ENCODE assay signal across 17 cellular contexts in genomic region chr3:157152930-157153329, GRCh38. TPM values are rescaled to one million over a fixed set of nuclear protein-coding genes. Genes with fewer than 3 reads are reported as not detected.
DNase-seq lines count a peak whose midpoint lies in the region; ATAC-seq and TF ChIP-seq lines count a peak whose summit lies in the region.
"Had no signal": no experiment of that assay in that cellular context is flagged by ENCODE, and none has a peak within 500 bp of the region (broad histone marks: within the 10 kb centered on the region; RNA-seq: fewer than 3 reads in every experiment).

No MANE protein-coding gene starts in this region.

- ATAC-seq in activated CD8-positive, alpha-beta T cell treated with anti-CD3 and anti-CD28 coated beads for 36 hours: no peak
- ATAC-seq in activated CD8-positive, alpha-beta T cell treated with anti-CD3 and anti-CD28 coated beads, Interleukin-2, amount 10 ng/mL, durations not matched to agents 7 days and 5 days: no peak
- ATAC-seq in natural killer cell treated with Interleukin-12 subunit alpha and Interleukin-12 subunit beta and Interleukin-15 and Interleukin-18, amount 100 ng/mL, for 72 hours: no peak
- ATAC-seq in HG02852 (IDR thresholded peaks at IDR 0.05; ENCODE audit: unreplicated experiment): no peak
- no peak for ATAC-seq in HG02840 (IDR thresholded peaks at IDR 0.05; ENCODE audit: low FRiP score, unreplicated experiment)

- peaks cover 51% of the 10 kb centered on the region for H3K4me1 ChIP-seq in CD8-positive, alpha-beta memory T cell (ENCODE audit: insufficient read depth, low read length)

- H3K4me3 ChIP-seq in CD8-positive, alpha-beta memory T cell (ENCODE audit: low read length): no peak overlapping the region
- H3K4me3 ChIP-seq: Peyer's patch had no signal

- CTCF ChIA-PET in activated CD8-positive, alpha-beta T cell treated with anti-CD3 and anti-CD28 coated beads for 36 hours (lab: Charles Lee): interaction anchor here (2.6 kb wide), 1 partner anchor 16 kb away, joined by 10 read pairs; no protein-coding TSS in a partner anchor
- CTCF ChIA-PET in activated CD8-positive, alpha-beta T cell treated with anti-CD3 and anti-CD28 coated beads, Interleukin-2, amount 10 ng/mL, durations not matched to agents 7 days and 5 days (lab: Charles Lee): interaction anchor here (1.1 to 1.6 kb wide), 3 partner anchors 15 to 87 kb away, joined by 3 to 5 read pairs (median 3); no protein-coding TSS in a partner anchor
- CTCF ChIA-PET in CD8-positive, alpha-beta memory T cell (lab: Charles Lee): interaction anchor here (1.4 kb wide), 1 partner anchor 15 kb away, joined by 5 read pairs; no protein-coding TSS in a partner anchor

- POLR2A ChIA-PET in activated CD8-positive, alpha-beta T cell treated with anti-CD3 and anti-CD28 coated beads for 36 hours (lab: Charles Lee): interaction anchor here (0.8 to 7.4 kb wide), 2 partner anchors 21 to 23 kb away, joined by 3 to 41 read pairs; no protein-coding TSS in a partner anchor
- POLR2A ChIA-PET in activated CD8-positive, alpha-beta T cell treated with anti-CD3 and anti-CD28 coated beads, Interleukin-2, amount 10 ng/mL, durations not matched to agents 7 days and 5 days (lab: Charles Lee): interaction anchor here (0.5 to 6.1 kb wide), 7 partner anchors 7 to 22 kb away, joined by 3 to 44 read pairs (median 4); partner anchors contain the start of gene CCNL1
- POLR2A ChIA-PET in CD8-positive, alpha-beta memory T cell (lab: Charles Lee): no interaction called here

- H3K36me3 Mint-ChIP-seq in activated CD8-positive, alpha-beta T cell treated with anti-CD3 and anti-CD28 coated beads for 36 hours (ENCODE audit: low read depth): peaks cover 91% of the 10 kb centered on the region
- peaks cover 93% of the 10 kb centered on the region for H3K36me3 Mint-ChIP-seq in activated CD8-positive, alpha-beta T cell treated with anti-CD3 and anti-CD28 coated beads, Interleukin-2, amount 10 ng/mL, durations not matched to agents 7 days and 5 days (ENCODE audit: low read depth)
- H3K36me3 Mint-ChIP-seq in CD8-positive, alpha-beta memory T cell: peaks cover 27 to 97% (median 49%) of the 10 kb centered on the region in 3 donors
- peaks cover 33% of the 10 kb centered on the region for H3K36me3 Mint-ChIP-seq in activated naive CD8-positive, alpha-beta T cell
- H3K36me3 Mint-ChIP-seq in natural killer cell treated with Interleukin-12 subunit alpha and Interleukin-12 subunit beta and Interleukin-15 and Interleukin-18, amount 100 ng/mL, for 72 hours: peaks cover 85% of the 10 kb centered on the region

- H3K9me3 Mint-ChIP-seq in activated CD8-positive, alpha-beta T cell treated with anti-CD3 and anti-CD28 coated beads for 36 hours: no peaks in the 10 kb centered on the region
- no peaks in the 10 kb centered on the region for H3K9me3 Mint-ChIP-seq in activated CD8-positive, alpha-beta T cell treated with anti-CD3 and anti-CD28 coated beads, Interleukin-2, amount 10 ng/mL, durations not matched to agents 7 days and 5 days (ENCODE audit: insufficient read depth)
- H3K9me3 Mint-ChIP-seq in CD8-positive, alpha-beta memory T cell: no peaks in the 10 kb centered on the region
- H3K9me3 Mint-ChIP-seq in activated naive CD8-positive, alpha-beta T cell (ENCODE audit: low read depth): no peaks in the 10 kb centered on the region
- H3K9me3 Mint-ChIP-seq in natural killer cell treated with Interleukin-12 subunit alpha and Interleukin-12 subunit beta and Interleukin-15 and Interleukin-18, amount 100 ng/mL, for 72 hours: no peaks in the 10 kb centered on the region

- H3K27ac ChIP-seq in CD8-positive, alpha-beta memory T cell (ENCODE audit: low read depth, low read length): no peak overlapping the region
- H3K27ac ChIP-seq: Peyer's patch had no signal

- H3K27ac Mint-ChIP-seq in activated CD8-positive, alpha-beta T cell treated with anti-CD3 and anti-CD28 coated beads for 36 hours: peak overlapping the region; percentile 87
- H3K27ac Mint-ChIP-seq in activated CD8-positive, alpha-beta T cell treated with anti-CD3 and anti-CD28 coated beads, Interleukin-2, amount 10 ng/mL, durations not matched to agents 7 days and 5 days: no peak overlapping the region
- H3K27ac Mint-ChIP-seq in CD8-positive, alpha-beta memory T cell: peak overlapping the region in 6 of 8 donors; percentile 18 to 60 (median 48)
- H3K27ac Mint-ChIP-seq in activated naive CD8-positive, alpha-beta T cell: peak overlapping the region; percentile 64
- H3K27ac Mint-ChIP-seq in natural killer cell treated with Interleukin-12 subunit alpha and Interleukin-12 subunit beta and Interleukin-15 and Interleukin-18, amount 100 ng/mL, for 72 hours: peak overlapping the region in 1 of 2 donors; percentile 26

- no peaks in the 10 kb centered on the region for H3K27me3 Mint-ChIP-seq in activated CD8-positive, alpha-beta T cell treated with anti-CD3 and anti-CD28 coated beads for 36 hours
- no peaks in the 10 kb centered on the region for H3K27me3 Mint-ChIP-seq in activated CD8-positive, alpha-beta T cell treated with anti-CD3 and anti-CD28 coated beads, Interleukin-2, amount 10 ng/mL, durations not matched to agents 7 days and 5 days (ENCODE audit: low read depth)
- no peaks in the 10 kb centered on the region for H3K27me3 Mint-ChIP-seq in CD8-positive, alpha-beta memory T cell
- H3K27me3 Mint-ChIP-seq in activated naive CD8-positive, alpha-beta T cell: no peaks in the 10 kb centered on the region
- no peaks in the 10 kb centered on the region for H3K27me3 Mint-ChIP-seq in natural killer cell treated with Interleukin-12 subunit alpha and Interleukin-12 subunit beta and Interleukin-15 and Interleukin-18, amount 100 ng/mL, for 72 hours

- no peaks in the 10 kb centered on the region for H3K9me3 ChIP-seq in CD8-positive, alpha-beta memory T cell (ENCODE audit: low read length)
- H3K9me3 ChIP-seq: Peyer's patch had no signal

- H3K27me3 ChIP-seq in CD8-positive, alpha-beta memory T cell (ENCODE audit: insufficient read depth, low read length, poor library complexity, severe bottlenecking): no peaks in the 10 kb centered on the region
- H3K27me3 ChIP-seq: Peyer's patch had no signal

- DNase-seq in activated CD8-positive, alpha-beta T cell treated with anti-CD3 and anti-CD28 coated beads for 36 hours: no peak
- no peak for DNase-seq in activated CD8-positive, alpha-beta T cell treated with anti-CD3 and anti-CD28 coated beads, Interleukin-2, amount 10 ng/mL, durations not matched to agents 7 days and 5 days
- no peak for DNase-seq in CD8-positive, alpha-beta memory T cell
- DNase-seq in natural killer cell treated with Interleukin-12 subunit alpha and Interleukin-12 subunit beta and Interleukin-15 and Interleukin-18, amount 100 ng/mL, for 72 hours (ENCODE audit: low spot score): no peak
- DNase-seq in NCI-H146 (lab: John Stamatoyannopoulos, UW): no peak
- DNase-seq: C1 segment of cervical spinal cord, DMS79, KG1, NCI-H1930, NCI-H2171 treated with DMSO at 0.1 percent for 48 hours, NCI-H510A, NCI-H82, Peyer's patch, Right ventricle myocardium superior had no signal

- H3K4me3 Mint-ChIP-seq in activated CD8-positive, alpha-beta T cell treated with anti-CD3 and anti-CD28 coated beads for 36 hours: peak overlapping the region; percentile 51
- no peak overlapping the region for H3K4me3 Mint-ChIP-seq in activated CD8-positive, alpha-beta T cell treated with anti-CD3 and anti-CD28 coated beads, Interleukin-2, amount 10 ng/mL, durations not matched to agents 7 days and 5 days
- H3K4me3 Mint-ChIP-seq in CD8-positive, alpha-beta memory T cell: peak overlapping the region in 2 of 7 donors; percentile 1 to 17
- peak overlapping the region; percentile 65 for H3K4me3 Mint-ChIP-seq in activated naive CD8-positive, alpha-beta T cell
- peak overlapping the region; percentile 44 for H3K4me3 Mint-ChIP-seq in natural killer cell treated with Interleukin-12 subunit alpha and Interleukin-12 subunit beta and Interleukin-15 and Interleukin-18, amount 100 ng/mL, for 72 hours

- peaks cover 96% of the 10 kb centered on the region for H3K36me3 ChIP-seq in CD8-positive, alpha-beta memory T cell (ENCODE audit: insufficient read depth, low read length)

- TF ChIP-seq CTCF in activated CD8-positive, alpha-beta T cell treated with anti-CD3 and anti-CD28 coated beads for 36 hours (IDR thresholded peaks at IDR 0.05): no peak

- intact Hi-C loops in activated CD8-positive, alpha-beta T cell treated with anti-CD3 and anti-CD28 coated beads for 36 hours (cut with micrococcal nuclease): no loop called here

- peaks cover 79% of the 10 kb centered on the region for H3K4me1 Mint-ChIP-seq in activated CD8-positive, alpha-beta T cell treated with anti-CD3 and anti-CD28 coated beads for 36 hours (ENCODE audit: low read depth)
- peaks cover 65% of the 10 kb centered on the region for H3K4me1 Mint-ChIP-seq in activated CD8-positive, alpha-beta T cell treated with anti-CD3 and anti-CD28 coated beads, Interleukin-2, amount 10 ng/mL, durations not matched to agents 7 days and 5 days (ENCODE audit: low read depth)
- peaks cover 68 to 92% (median 81%) of the 10 kb centered on the region in 3 donors for H3K4me1 Mint-ChIP-seq in CD8-positive, alpha-beta memory T cell
- peaks cover 80% of the 10 kb centered on the region for H3K4me1 Mint-ChIP-seq in activated naive CD8-positive, alpha-beta T cell (ENCODE audit: low read depth)
- H3K4me1 Mint-ChIP-seq in natural killer cell treated with Interleukin-12 subunit alpha and Interleukin-12 subunit beta and Interleukin-15 and Interleukin-18, amount 100 ng/mL, for 72 hours (ENCODE audit: low read depth in 2 of 2): peaks cover 49 to 76% of the 10 kb centered on the region in 2 donors

RNA-seq across cellular contexts. Expression of gene CCNL1, which starts 7.0 kb away (rescaled TPM):
- 100 to 1,000 TPM; 180 to 191 TPM for total RNA-seq in activated CD8-positive, alpha-beta T cell treated with anti-CD3 and anti-CD28 coated beads for 36 hours
- 100 to 1,000 TPM; 257 TPM for total RNA-seq in activated CD8-positive, alpha-beta T cell treated with anti-CD3 and anti-CD28 coated beads, Interleukin-2, amount 10 ng/mL, durations not matched to agents 7 days and 5 days
- 100 to 1,000 TPM; 125 to 126 TPM for total RNA-seq in CD8-positive, alpha-beta memory T cell
- polyA plus RNA-seq in CD8-positive, alpha-beta memory T cell: 62.1 TPM
- total RNA-seq in natural killer cell treated with Interleukin-12 subunit alpha and Interleukin-12 subunit beta and Interleukin-15 and Interleukin-18, amount 100 ng/mL, for 72 hours: 100 to 1,000 TPM; 303 to 324 TPM
